20 cellular contexts compared by ENCODE assay signal in genomic region chr3:150597646-150598045, GRCh38.
"Had no signal": no experiment of that assay in that cellular context is flagged by ENCODE, and none has a peak within 500 bp of the region (broad histone marks: within the 10 kb centered on the region; RNA-seq: fewer than 3 reads in every experiment).

No MANE protein-coding gene starts in this region.

- H3K4me3 ChIP-seq: colonic mucosa, heart right ventricle, right atrium auricular region, sigmoid colon, skin epidermis, suprapubic skin, tibial artery, upper lobe of right lung, vagina had no signal

- H3K9me3 ChIP-seq: colonic mucosa, heart right ventricle, neutrophil, right atrium auricular region, sigmoid colon, suprapubic skin, tibial artery, upper lobe of right lung, vagina had no signal

- ATAC-seq: heart right ventricle; left lobe of liver; naive thymus-derived CD4-positive, alpha-beta T cell; upper lobe of right lung had no signal

- H3K27me3 ChIP-seq: colonic mucosa, heart right ventricle, neutrophil, right atrium auricular region, sigmoid colon, suprapubic skin, tibial artery, upper lobe of right lung, vagina had no signal

- H3K27me3 Mint-ChIP-seq: naive thymus-derived CD4-positive, alpha-beta T cell had no signal

- H3K4me3 Mint-ChIP-seq: naive thymus-derived CD4-positive, alpha-beta T cell had no signal

- DNase-seq: colonic mucosa; dermis blood vessel endothelial cell; foreskin melanocyte; heart right ventricle; hypothalamus; mammary epithelial cell; naive thymus-derived CD4-positive, alpha-beta T cell; sigmoid colon; stimulated activated CD4-positive, alpha-beta T cell treated with anti-CD3 and anti-CD28 coated beads, Interleukin-2, amount 100 ng/mL, for 24 hours; stimulated activated naive CD4-positive, alpha-beta T cell treated with Interleukin-2 at 50 U/mL for 16 hours; tibial artery; upper lobe of right lung had no signal

- H3K27ac ChIP-seq: colonic mucosa, heart right ventricle, neutrophil, right atrium auricular region, sigmoid colon, skin epidermis, suprapubic skin, tibial artery, upper lobe of right lung, vagina had no signal

- H3K36me3 ChIP-seq: colonic mucosa, heart right ventricle, neutrophil, right atrium auricular region, sigmoid colon, suprapubic skin, tibial artery, upper lobe of right lung, vagina had no signal

- FAIRE-seq: endothelial cell of umbilical vein, islet of Langerhans had no signal

- H3K4me1 ChIP-seq: colonic mucosa had no signal
